1 cellular context compared by ENCODE assay signal in genomic region chr1:98251497-98251896, GRCh38.
TF ChIP-seq lines count a peak whose summit lies in the region.

No MANE protein-coding gene starts in this region.

TF ChIP-seq in GM23338, 12 proteins besides CTCF, POLR2A, EP300 and RAD21 (continued from another document):
- TF ChIP-seq ZNF462 (CRISPR knock-in tag; IDR thresholded peaks at IDR 0.05) (no peak), CREB1 (CRISPR knock-in tag; IDR thresholded peaks at IDR 0.05; ENCODE audit: low read depth) (no peak), REST (IDR thresholded peaks at IDR 0.05; ENCODE audit: unreplicated experiment) (no peak), JUNB (IDR thresholded peaks at IDR 0.05; ENCODE audit: unreplicated experiment) (no peak), STAT1 (IDR thresholded peaks at IDR 0.05; ENCODE audit: unreplicated experiment) (no peak), ETS1 (IDR thresholded peaks at IDR 0.05) (no peak)
